ENCODE assay signal across 8 cellular contexts in the genomic region with DNA sequence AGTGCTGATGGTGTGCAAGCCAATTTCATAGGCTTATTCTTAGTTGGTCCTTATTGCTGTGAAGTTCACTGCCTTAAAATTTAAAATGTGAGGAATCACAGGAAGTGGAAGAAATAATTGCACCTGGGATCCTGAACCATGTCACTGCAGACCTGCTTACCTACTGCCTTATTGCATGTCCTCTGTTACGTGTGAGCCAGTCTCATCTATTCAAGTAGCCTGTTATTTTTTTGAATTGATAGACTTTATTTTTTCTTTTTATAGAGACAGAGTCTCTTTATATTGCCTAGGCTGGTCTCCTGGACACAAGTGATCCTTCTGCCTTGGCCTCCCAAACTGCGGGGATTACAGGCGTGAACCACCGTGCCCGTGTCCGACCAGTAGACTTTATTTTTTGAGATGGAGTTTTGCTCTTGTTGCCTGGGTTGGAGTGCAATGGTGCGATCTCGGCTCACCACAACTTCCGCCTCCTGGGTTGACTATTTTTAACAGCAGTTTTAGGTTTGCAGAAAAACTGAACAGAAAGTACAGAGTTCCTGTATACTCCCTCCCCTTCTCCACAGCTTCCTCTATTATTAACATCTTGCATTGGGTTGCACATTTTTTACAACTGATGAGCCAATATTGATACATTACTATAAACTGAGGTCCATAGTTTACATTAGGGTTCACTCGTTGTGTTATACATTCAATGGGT. TPM values are rescaled to one million over a fixed set of nuclear protein-coding genes. Genes with fewer than 3 reads are reported as not detected.
A peak's percentile ranks its signal among the peaks of the same experiment; 100 is the strongest.
DNase-seq lines count a peak whose midpoint lies in the region; ATAC-seq and TF ChIP-seq lines count a peak whose summit lies in the region.

No MANE protein-coding gene starts in this region.

- H3K4me1 ChIP-seq in A673 (ENCODE audit: insufficient read depth, low read length, poor library complexity, severe bottlenecking): no peaks in the 10 kb centered on the region

- peak; percentile 74 for DNase-seq in activated CD4-positive, alpha-beta T cell treated with anti-CD3 and anti-CD28 coated beads for 36 hours
- no peak for DNase-seq in activated CD4-positive, alpha-beta T cell treated with anti-CD3 and anti-CD28 coated beads for 1 hour
- DNase-seq in T-helper 17 cell: no peak
- DNase-seq in left colon: peak in 1 of 2 donors; percentile 48
- DNase-seq in A673 (ENCODE audit: low spot score): no peak
- no peak for DNase-seq in NCI-H2227 (lab: John Stamatoyannopoulos, UW; ENCODE audit: unreplicated experiment)
- DNase-seq in T1000 (lab: John Stamatoyannopoulos, UW): no peak

- no peak for TF ChIP-seq CTCF in A673 (conservative IDR thresholded peaks at IDR 0.05; ENCODE audit: low read depth, low read length)

- H3K9me3 ChIP-seq in T-helper 17 cell (ENCODE audit: control insufficient read depth, low read length, poor library complexity, severe bottlenecking) (no peaks in the 10 kb centered on the region), A673 (ENCODE audit: low read depth, low read length, poor library complexity, severe bottlenecking) (peaks cover 4% of the 10 kb centered on the region)

- peaks cover 14% of the 10 kb centered on the region for H3K9me3 Mint-ChIP-seq in activated CD4-positive, alpha-beta T cell treated with anti-CD3 and anti-CD28 coated beads for 36 hours (ENCODE audit: low read depth)

- H3K27ac ChIP-seq in A673 (ENCODE audit: low read depth, low read length, poor library complexity, severe bottlenecking): no peak overlapping the region

- peak overlapping the region; percentile 65 for H3K4me3 Mint-ChIP-seq in activated CD4-positive, alpha-beta T cell treated with anti-CD3 and anti-CD28 coated beads for 36 hours
- peak overlapping the region; percentile 87 for H3K4me3 Mint-ChIP-seq in T-helper 17 cell

- CTCF ChIA-PET in activated CD4-positive, alpha-beta T cell treated with anti-CD3 and anti-CD28 coated beads for 36 hours (lab: Charles Lee): interaction anchor here (0.7 to 1.5 kb wide), 5 partner anchors 9 to 434 kb away, joined by 3 to 4 read pairs (median 4); no protein-coding TSS in a partner anchor
- CTCF ChIA-PET in A673 (lab: Charles Lee): no interaction called here

- H3K4me1 Mint-ChIP-seq in activated CD4-positive, alpha-beta T cell treated with anti-CD3 and anti-CD28 coated beads for 36 hours: peaks cover 49% of the 10 kb centered on the region
- H3K4me1 Mint-ChIP-seq in T-helper 17 cell: peaks cover 43% of the 10 kb centered on the region

- ATAC-seq in activated CD4-positive, alpha-beta T cell treated with anti-CD3 and anti-CD28 coated beads for 36 hours: peak; percentile 87
- ATAC-seq in HG03066 (IDR thresholded peaks at IDR 0.05; ENCODE audit: low read depth, unreplicated experiment) (peak; percentile 98), T-helper 17 cell (peak; percentile 96), left colon (peak; percentile 34)

- H3K27me3 Mint-ChIP-seq in activated CD4-positive, alpha-beta T cell treated with anti-CD3 and anti-CD28 coated beads for 36 hours: no peaks in the 10 kb centered on the region
- peaks cover 6% of the 10 kb centered on the region for H3K27me3 Mint-ChIP-seq in T-helper 17 cell

- peak overlapping the region; percentile 81 for H3K27ac Mint-ChIP-seq in activated CD4-positive, alpha-beta T cell treated with anti-CD3 and anti-CD28 coated beads for 36 hours
- H3K27ac Mint-ChIP-seq in T-helper 17 cell: peak overlapping the region; percentile 92

- H3K27me3 ChIP-seq in A673 (replicated peaks; ENCODE audit: insufficient read depth, low read depth, low read length, poor library complexity): peaks cover 14% of the 10 kb centered on the region

- intact Hi-C loops in activated CD4-positive, alpha-beta T cell treated with anti-CD3 and anti-CD28 coated beads for 36 hours (cut with DNase I, micrococcal nuclease): loop anchor here in 1 of 2 experiments (1.0 to 10.0 kb wide), 2 partner anchors 16 to 638 kb away; partner anchors contain the start of genes ARV1 and TTC13
- intact Hi-C loops in left colon (cut with DNase I, micrococcal nuclease): no loop called here
- intact Hi-C loops in A673 (cut with micrococcal nuclease; ENCODE audit: unreplicated experiment): no loop called here

- peaks cover 14% of the 10 kb centered on the region for H3K36me3 Mint-ChIP-seq in activated CD4-positive, alpha-beta T cell treated with anti-CD3 and anti-CD28 coated beads for 36 hours (ENCODE audit: low read depth)
- H3K36me3 Mint-ChIP-seq in T-helper 17 cell (ENCODE audit: low read depth): peaks cover 8% of the 10 kb centered on the region

- POLR2A ChIA-PET in activated CD4-positive, alpha-beta T cell treated with anti-CD3 and anti-CD28 coated beads for 36 hours (lab: Charles Lee): interaction anchor here (0.8 kb wide), 1 partner anchor 275 kb away, joined by 3 read pairs; the partner anchor contains the start of genes EXOC8 and SPRTN
- POLR2A ChIA-PET in A673 (lab: Charles Lee; ENCODE audit: low non-redundant PET): no interaction called here

- H3K4me3 ChIP-seq in A673 (ENCODE audit: low read depth, low read length, poor library complexity, severe bottlenecking): no peak overlapping the region

- H3K36me3 ChIP-seq in A673 (ENCODE audit: insufficient read depth, low read length, poor library complexity, severe bottlenecking): no peaks in the 10 kb centered on the region

- no TSS peak for BruUV-seq in A673 (replicated peaks; lab: Mats Ljungman, UMichigan)

RNA-seq across cellular contexts. Expression of gene DISC1, which starts 14.0 kb away (rescaled TPM):
- total RNA-seq in activated CD4-positive, alpha-beta T cell treated with anti-CD3 and anti-CD28 coated beads for 36 hours: 1 to 10 TPM; 1.9 to 3.8 TPM
- 10 to 100 TPM; 16.2 to 17.4 TPM for total RNA-seq in T-helper 17 cell
- total RNA-seq in left colon: 10 to 100 TPM in 1 of 2 donors, 1 to 10 TPM in 1; 9.2 to 12.8 TPM
- total RNA-seq in A673 (2021): 1.8 and 3.0 TPM in 2 replicates

Comparison
In these comparisons a context has a peak if more than half of its experiments do, and no peak if none do; other contexts are left out.
1. ATAC-seq: peak in every context shown above with its lines; median percentile 98 in HG03066; 96 in T-helper 17 cell; 87 in activated CD4-positive, alpha-beta T cell treated with anti-CD3 and anti-CD28 coated beads for 36 hours; 34 in left colon.